1 cellular context compared by ENCODE assay signal in the genomic region with DNA sequence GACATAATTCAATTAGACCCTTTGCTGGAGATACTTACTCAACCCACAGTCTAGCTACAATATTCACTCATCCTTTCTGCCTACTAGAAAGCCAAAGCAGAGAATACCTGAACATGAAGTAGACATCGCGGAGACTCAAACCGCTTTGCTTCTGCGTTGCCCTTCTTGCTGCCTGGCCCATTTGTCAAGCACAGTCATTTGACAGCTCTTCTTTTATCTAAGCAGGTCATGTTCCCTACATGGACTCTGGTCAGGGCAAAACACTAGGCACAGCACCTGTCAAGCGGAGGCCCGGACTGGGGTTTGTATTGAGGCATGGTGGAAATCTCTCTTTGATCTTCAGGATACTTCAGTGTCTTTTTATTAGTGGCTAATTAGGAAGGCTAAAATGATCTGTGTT.
TF ChIP-seq lines count a peak whose summit lies in the region.

No MANE protein-coding gene starts in this region.

TF ChIP-seq in HepG2, 621 proteins besides CTCF, POLR2A, EP300 and RAD21 (continued from another document):
- TF ChIP-seq, protein P1, sequence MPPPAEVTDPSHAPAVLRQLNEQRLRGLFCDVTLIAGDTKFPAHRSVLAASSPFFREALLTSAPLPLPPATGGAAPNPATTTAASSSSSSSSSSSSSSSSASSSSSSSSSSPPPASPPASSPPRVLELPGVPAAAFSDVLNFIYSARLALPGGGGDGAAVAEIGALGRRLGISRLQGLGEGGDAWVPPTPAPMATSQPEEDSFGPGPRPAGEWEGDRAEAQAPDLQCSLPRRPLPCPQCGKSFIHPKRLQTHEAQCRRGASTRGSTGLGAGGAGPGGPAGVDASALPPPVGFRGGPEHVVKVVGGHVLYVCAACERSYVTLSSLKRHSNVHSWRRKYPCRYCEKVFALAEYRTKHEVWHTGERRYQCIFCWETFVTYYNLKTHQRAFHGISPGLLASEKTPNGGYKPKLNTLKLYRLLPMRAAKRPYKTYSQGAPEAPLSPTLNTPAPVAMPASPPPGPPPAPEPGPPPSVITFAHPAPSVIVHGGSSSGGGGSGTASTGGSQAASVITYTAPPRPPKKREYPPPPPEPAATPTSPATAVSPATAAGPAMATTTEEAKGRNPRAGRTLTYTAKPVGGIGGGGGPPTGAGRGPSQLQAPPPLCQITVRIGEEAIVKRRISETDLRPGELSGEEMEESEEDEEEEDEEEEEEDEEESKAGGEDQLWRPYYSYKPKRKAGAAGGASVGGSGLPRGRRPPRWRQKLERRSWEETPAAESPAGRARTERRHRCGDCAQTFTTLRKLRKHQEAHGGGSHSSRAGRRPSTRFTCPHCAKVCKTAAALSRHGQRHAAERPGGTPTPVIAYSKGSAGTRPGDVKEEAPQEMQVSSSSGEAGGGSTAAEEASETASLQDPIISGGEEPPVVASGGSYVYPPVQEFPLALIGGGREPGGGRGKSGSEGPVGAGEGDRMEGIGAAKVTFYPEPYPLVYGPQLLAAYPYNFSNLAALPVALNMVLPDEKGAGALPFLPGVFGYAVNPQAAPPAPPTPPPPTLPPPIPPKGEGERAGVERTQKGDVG (CRISPR knock-in tag; IDR thresholded peaks at IDR 0.05; ENCODE audit: borderline replicate concordance) = 0 out of 2 replicates have a peak, but pooled peaks have one; percentile 36
